Comparison of ENCODE assay signal across 23 cellular contexts in genomic region chr5:115313052-115313451, GRCh38.
"Had no signal": no experiment of that assay in that cellular context is flagged by ENCODE, and none has a peak within 500 bp of the region (broad histone marks: within the 10 kb centered on the region; RNA-seq: fewer than 3 reads in every experiment).

No MANE protein-coding gene starts in this region.

- H3K9me3 ChIP-seq: esophagus muscularis mucosa, gastrocnemius medialis, psoas muscle, right atrium auricular region, spleen, upper lobe of left lung had no signal

- H3K4me1 ChIP-seq: esophagus muscularis mucosa, gastrocnemius medialis, psoas muscle, right atrium auricular region, spleen, upper lobe of left lung had no signal

- H3K4me3 ChIP-seq: dorsolateral prefrontal cortex, esophagus muscularis mucosa, gastrocnemius medialis, psoas muscle, right atrium auricular region, spleen, upper lobe of left lung had no signal

- DNase-seq: activated CD4-positive, alpha-beta T cell treated with anti-CD3 and anti-CD28 coated beads for 1 hour; activated CD4-positive, alpha-beta T cell treated with anti-CD3 and anti-CD28 coated beads, Interleukin-2, amount 50 U/mL, for 4 hours; activated CD8-positive, alpha-beta memory T cell treated with anti-CD3 and anti-CD28 coated beads for 24 hours; activated CD8-positive, alpha-beta memory T cell treated with anti-CD3 and anti-CD28 coated beads, Interleukin-2, amount 50 U/mL, for 4 hours; activated naive CD4-positive, alpha-beta T cell treated with Interleukin-2 at 50 U/mL for 16 hours; activated naive CD8-positive, alpha-beta T cell treated with anti-CD3 and anti-CD28 coated beads for 36 hours; activated T-cell treated with anti-CD3 and anti-CD28 coated beads, Interleukin-2, amount 50 U/mL, for 4 hours; central memory CD4-positive, alpha-beta T cell; dorsolateral prefrontal cortex; effector memory CD8-positive, alpha-beta T cell; gastrocnemius medialis; hypothalamus; islet precursor cell; left cardiac atrium; midbrain; psoas muscle; spleen; stimulated activated CD4-positive, alpha-beta T cell treated with anti-CD3 and anti-CD28 coated beads, Interleukin-4, amount 100 ng/mL, for 1 hour; stimulated activated naive CD4-positive, alpha-beta T cell treated with Interleukin-2 at 50 U/mL for 16 hours; upper lobe of left lung; WERI-Rb-1 had no signal

- H3K36me3 ChIP-seq: esophagus muscularis mucosa, gastrocnemius medialis, right atrium auricular region, spleen, upper lobe of left lung, WERI-Rb-1 had no signal

- H3K27ac ChIP-seq: esophagus muscularis mucosa, gastrocnemius medialis, psoas muscle, right atrium auricular region, spleen, upper lobe of left lung, WERI-Rb-1 had no signal

- H3K27me3 ChIP-seq: dorsolateral prefrontal cortex, esophagus muscularis mucosa, gastrocnemius medialis, right atrium auricular region, upper lobe of left lung had no signal
